In the genomic region with DNA sequence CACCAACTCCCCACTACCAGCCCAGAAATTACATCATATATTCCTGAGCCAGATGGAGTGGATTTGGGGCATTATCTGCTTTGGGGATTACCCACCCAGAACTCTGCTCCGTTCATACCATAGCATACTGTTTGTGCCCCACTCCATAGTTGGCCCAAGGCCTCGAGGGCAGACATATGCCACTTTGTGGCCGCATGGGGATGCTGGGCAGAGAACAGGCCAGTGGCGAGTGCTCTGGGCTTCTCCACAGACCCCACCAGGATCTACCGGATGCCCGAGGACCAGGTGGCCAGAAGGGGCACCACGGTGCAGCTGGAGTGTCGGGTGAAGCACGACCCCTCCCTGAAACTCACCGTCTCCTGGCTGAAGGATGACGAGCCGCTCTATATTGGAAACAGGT, we compare ENCODE assay signal across 13 cellular contexts.
DNase-seq lines count a peak whose midpoint lies in the region; ATAC-seq and TF ChIP-seq lines count a peak whose summit lies in the region.
"Had no signal": no experiment of that assay in that cellular context is flagged by ENCODE, and none has a peak within 500 bp of the region (broad histone marks: within the 10 kb centered on the region; RNA-seq: fewer than 3 reads in every experiment).

No MANE protein-coding gene starts in this region.

- no peak for ATAC-seq in GM19467 (IDR thresholded peaks at IDR 0.05; ENCODE audit: unreplicated experiment)
- no peak for ATAC-seq in activated CD4-positive, CD25-positive, alpha-beta regulatory T cell treated with anti-CD3 and anti-CD28 coated beads, Interleukin-2, amount 50 U/mL, for 24 hours

- no peaks in the 10 kb centered on the region for H3K9me2 ChIP-seq in Karpas-422 (replicated peaks; ENCODE audit: insufficient read depth, low read length)

- peak overlapping the region; percentile 28; the same call in 1 of the 2 replicates for H3K9ac ChIP-seq in Karpas-422 (ENCODE audit: low read length)
- H3K9ac ChIP-seq in OCI-LY3 (ENCODE audit: low read length): no peak overlapping the region
- H3K9ac ChIP-seq: GM23248 had no signal

- H4K20me1 ChIP-seq in Karpas-422 (ENCODE audit: insufficient read depth, low read depth, low read length) (no peaks in the 10 kb centered on the region), OCI-LY3 (ENCODE audit: insufficient read depth, low read length) (no peaks in the 10 kb centered on the region)

- no peaks in the 10 kb centered on the region for H3K36me3 ChIP-seq in Karpas-422 (ENCODE audit: insufficient read depth, low read length)
- no peaks in the 10 kb centered on the region for H3K36me3 ChIP-seq in OCI-LY3 (replicated peaks; ENCODE audit: low read depth, low read length)

- H3K79me2 ChIP-seq in Karpas-422 (ENCODE audit: low read length) (no peaks in the 10 kb centered on the region), OCI-LY3 (ENCODE audit: low read length) (no peaks in the 10 kb centered on the region)

- H3K27ac ChIP-seq in Karpas-422 (ENCODE audit: low read length) (no peak overlapping the region), OCI-LY3 (ENCODE audit: low read length) (no peak overlapping the region)
- H3K27ac ChIP-seq: 22Rv1, C4-2B, GM23248 had no signal

- H3K27me3 ChIP-seq in Karpas-422 (ENCODE audit: low read length) (no peaks in the 10 kb centered on the region), OCI-LY3 (ENCODE audit: low read depth, low read length) (peaks cover 35% of the 10 kb centered on the region)

- H3K4me3 ChIP-seq in Karpas-422 (ENCODE audit: low read length) (no peak overlapping the region), OCI-LY3 (ENCODE audit: low read length) (no peak overlapping the region)
- H3K4me3 ChIP-seq: GM23248 had no signal

- DNase-seq in NCI-H524 (lab: John Stamatoyannopoulos, UW): peak; percentile 55 to 61
- DNase-seq in NCI-H524 treated with DMSO at 0.1 percent for 48 hours (lab: John Stamatoyannopoulos, UW): no peak
- no peak for DNase-seq in Karpas-422
- DNase-seq in C1 segment of cervical spinal cord (lab: John Stamatoyannopoulos, UW): no peak
- no peak for DNase-seq in NCI-H345 (lab: John Stamatoyannopoulos, UW)
- DNase-seq: GF-D8 had no signal

- H3K4me2 ChIP-seq in Karpas-422 (ENCODE audit: low read depth, low read length, poor library complexity, severe bottlenecking) (peak overlapping the region; percentile 9), OCI-LY3 (ENCODE audit: low read length) (peak overlapping the region; percentile 68; the same call in 1 of the 2 replicates)

- H3K9me3 ChIP-seq in Karpas-422 (ENCODE audit: low read length): no peaks in the 10 kb centered on the region
- H3K9me3 ChIP-seq in OCI-LY3 (ENCODE audit: insufficient read depth, low read length): no peaks in the 10 kb centered on the region
- H3K9me3 ChIP-seq: Caco-2 had no signal

- no peak for TF ChIP-seq CTCF in OCI-LY3 (IDR thresholded peaks at IDR 0.05; ENCODE audit: low read depth, low read length)

- peaks cover 52% of the 10 kb centered on the region for H3K4me1 ChIP-seq in Karpas-422 (ENCODE audit: low read length)
- H3K4me1 ChIP-seq in OCI-LY3 (ENCODE audit: low read length): peaks cover 43% of the 10 kb centered on the region
- H3K4me1 ChIP-seq: Caco-2 had no signal

- H2AFZ ChIP-seq in Karpas-422 (ENCODE audit: low read length): no peak overlapping the region
- no peak overlapping the region for H2AFZ ChIP-seq in OCI-LY3 (ENCODE audit: low read depth, low read length)
- H2AFZ ChIP-seq: GM23248 had no signal

Comparison
In these comparisons a context has a peak if more than half of its experiments do, and no peak if none do; other contexts are left out.
1. DNase-seq: peak in NCI-H524 (2 of 2); none in NCI-H524 treated with DMSO at 0.1 percent for 48 hours (single experiment), Karpas-422 (single experiment), C1 segment of cervical spinal cord (0 of 14) and NCI-H345 (single experiment).